ENCODE assay signal across 9 cellular contexts in genomic region chr5:55691265-55692105, GRCh38. TPM values are rescaled to one million over a fixed set of nuclear protein-coding genes. Genes with fewer than 3 reads are reported as not detected.
A peak's percentile ranks its signal among the peaks of the same experiment; 100 is the strongest.
DNase-seq lines count a peak whose midpoint lies in the region; ATAC-seq and TF ChIP-seq lines count a peak whose summit lies in the region.
"Had no signal": no experiment of that assay in that cellular context is flagged by ENCODE, and none has a peak within 500 bp of the region (broad histone marks: within the 10 kb centered on the region; RNA-seq: fewer than 3 reads in every experiment).

No MANE protein-coding gene starts in this region.

- DNase-seq in AG08395 (ENCODE audit: low spot score) (peak; percentile 50), GM23338 (ENCODE audit: low spot score) (peak; percentile 50), NCI-H69 (lab: John Stamatoyannopoulos, UW) (peak; percentile 79), cardiac fibroblast (ENCODE audit: low read depth in 2 of 2) (peak; percentile 68 to 77), left lung (no peak), upper lobe of left lung (no peak), GM19238 (ENCODE audit: insufficient read length, low spot score) (no peak)
- no peak for DNase-seq in stimulated activated effector memory CD8-positive, alpha-beta T cell treated with anti-CD3 and anti-CD28 coated beads, Interleukin-12 subunit alpha, Interleukin-12 subunit beta, amount 100 ng/mL, for 72 hours (ENCODE audit: low spot score in 2 of 2)

- H3K27me3 Mint-ChIP-seq in GM23338 (ENCODE audit: insufficient read depth, low read depth, poor library complexity): peaks cover 7% of the 10 kb centered on the region

- no peaks in the 10 kb centered on the region for H4K20me1 ChIP-seq in GM23338 (replicated peaks; ENCODE audit: insufficient read depth)

- no peak for TF ChIP-seq EP300 in upper lobe of left lung (IDR thresholded peaks at IDR 0.05)

- WGBS in upper lobe of left lung, 2 donors: 40 to 42% methylated on average over 2 of the region's 2 CpGs

- H3K27ac Mint-ChIP-seq in GM23338: peak overlapping the region; percentile 54
- H3K27ac Mint-ChIP-seq in stimulated activated effector memory CD8-positive, alpha-beta T cell treated with anti-CD3 and anti-CD28 coated beads, Interleukin-12 subunit alpha, Interleukin-12 subunit beta, amount 100 ng/mL, for 72 hours: no peak overlapping the region

- no peak overlapping the region for H2AFZ ChIP-seq in GM23338

- H3K79me2 ChIP-seq in GM23338 (replicated peaks; ENCODE audit: insufficient read depth): peaks cover 8% of the 10 kb centered on the region; the same call in 1 of the 2 replicates

- TF ChIP-seq CTCF in GM23338 (conservative IDR thresholded peaks at IDR 0.05; ENCODE audit: low read depth in 2 of 2): peak; percentile 49 to 95; a peak in 3 of 4 replicates
- TF ChIP-seq CTCF in cardiac fibroblast (IDR thresholded peaks at IDR 0.05; ENCODE audit: low read depth, low read length): peak; percentile 38
- TF ChIP-seq CTCF in left lung (IDR thresholded peaks at IDR 0.05): peak; percentile 52 to 57
- peak; percentile 53 to 78 (median 72) for TF ChIP-seq CTCF in upper lobe of left lung (IDR thresholded peaks at IDR 0.05)

- peaks cover 15% of the 10 kb centered on the region for H3K4me1 ChIP-seq in GM23338 (ENCODE audit: insufficient read depth)
- peaks cover 6 to 11% of the 10 kb centered on the region in 2 donors for H3K4me1 ChIP-seq in left lung
- peaks cover 5 to 9% (median 8%) of the 10 kb centered on the region in 4 donors for H3K4me1 ChIP-seq in upper lobe of left lung

- peak overlapping the region; percentile 8; the same call in 1 of the 2 replicates for H3K27ac ChIP-seq in GM23338 (ENCODE audit: low read depth)
- no peak overlapping the region for H3K27ac ChIP-seq in left lung
- H3K27ac ChIP-seq in upper lobe of left lung: peak overlapping the region in 1 of 4 donors; percentile 12

- no peak for TF ChIP-seq POLR2A in upper lobe of left lung (IDR thresholded peaks at IDR 0.05)

- H3K9me3 ChIP-seq in left lung (no peaks in the 10 kb centered on the region), upper lobe of left lung (no peaks in the 10 kb centered on the region)

- H3K4me1 Mint-ChIP-seq in GM23338: peaks cover 22% of the 10 kb centered on the region
- H3K4me1 Mint-ChIP-seq in stimulated activated effector memory CD8-positive, alpha-beta T cell treated with anti-CD3 and anti-CD28 coated beads, Interleukin-12 subunit alpha, Interleukin-12 subunit beta, amount 100 ng/mL, for 72 hours: no peaks in the 10 kb centered on the region

- ATAC-seq in GM23338 (peak; percentile 60; the same call in 2 of the 3 replicates), left lung (peak; percentile 87), upper lobe of left lung (ENCODE audit: low FRiP score in 2 of 2) (peak in 1 of 2 donors; percentile 79)
- ATAC-seq in stimulated activated effector memory CD8-positive, alpha-beta T cell treated with anti-CD3 and anti-CD28 coated beads, Interleukin-12 subunit alpha, Interleukin-12 subunit beta, amount 100 ng/mL, for 72 hours: no peak

- H3K9me2 ChIP-seq in GM23338 (ENCODE audit: insufficient read depth): no peaks in the 10 kb centered on the region

- H3K36me3 ChIP-seq in GM23338 (ENCODE audit: insufficient read depth) (no peaks in the 10 kb centered on the region), left lung (no peaks in the 10 kb centered on the region), upper lobe of left lung (no peaks in the 10 kb centered on the region)

- H3K9me3 Mint-ChIP-seq in GM23338: peaks cover 8% of the 10 kb centered on the region
- no peaks in the 10 kb centered on the region for H3K9me3 Mint-ChIP-seq in stimulated activated effector memory CD8-positive, alpha-beta T cell treated with anti-CD3 and anti-CD28 coated beads, Interleukin-12 subunit alpha, Interleukin-12 subunit beta, amount 100 ng/mL, for 72 hours

- no peaks in the 10 kb centered on the region for H3F3A ChIP-seq in GM23338 (replicated peaks; ENCODE audit: low read depth)

- H3K4me3 ChIP-seq in GM23338 (no peak overlapping the region), cardiac fibroblast (replicated peaks in 1 of 2; ENCODE audit: low read depth in 2 of 2, low read length in 2 of 2) (no peak overlapping the region), left lung (no peak overlapping the region), upper lobe of left lung (no peak overlapping the region)

- H3K27me3 ChIP-seq in GM23338 (ENCODE audit: insufficient read depth) (no peaks in the 10 kb centered on the region), left lung (no peaks in the 10 kb centered on the region), upper lobe of left lung (no peaks in the 10 kb centered on the region)

- peaks cover 18% of the 10 kb centered on the region for H3K36me3 Mint-ChIP-seq in GM23338 (ENCODE audit: low read depth)
- peaks cover 18% of the 10 kb centered on the region for H3K36me3 Mint-ChIP-seq in stimulated activated effector memory CD8-positive, alpha-beta T cell treated with anti-CD3 and anti-CD28 coated beads, Interleukin-12 subunit alpha, Interleukin-12 subunit beta, amount 100 ng/mL, for 72 hours

- intact Hi-C loops in left lung (cut with DNase I): no loop called here

- no peak overlapping the region for H3K4me3 Mint-ChIP-seq in GM23338
- H3K4me3 Mint-ChIP-seq in stimulated activated effector memory CD8-positive, alpha-beta T cell treated with anti-CD3 and anti-CD28 coated beads, Interleukin-12 subunit alpha, Interleukin-12 subunit beta, amount 100 ng/mL, for 72 hours: no peak overlapping the region

- H3K4me2 ChIP-seq in GM23338: peak overlapping the region; percentile 34

TF ChIP-seq in GM23338, 12 proteins besides CTCF, POLR2A, EP300 and RAD21 (continues in another document):
- TF ChIP-seq JUNB (IDR thresholded peaks at IDR 0.05; ENCODE audit: unreplicated experiment) (no peak), NANOG (IDR thresholded peaks at IDR 0.05; ENCODE audit: borderline replicate concordance) (no peak)
- TF ChIP-seq, protein P1, sequence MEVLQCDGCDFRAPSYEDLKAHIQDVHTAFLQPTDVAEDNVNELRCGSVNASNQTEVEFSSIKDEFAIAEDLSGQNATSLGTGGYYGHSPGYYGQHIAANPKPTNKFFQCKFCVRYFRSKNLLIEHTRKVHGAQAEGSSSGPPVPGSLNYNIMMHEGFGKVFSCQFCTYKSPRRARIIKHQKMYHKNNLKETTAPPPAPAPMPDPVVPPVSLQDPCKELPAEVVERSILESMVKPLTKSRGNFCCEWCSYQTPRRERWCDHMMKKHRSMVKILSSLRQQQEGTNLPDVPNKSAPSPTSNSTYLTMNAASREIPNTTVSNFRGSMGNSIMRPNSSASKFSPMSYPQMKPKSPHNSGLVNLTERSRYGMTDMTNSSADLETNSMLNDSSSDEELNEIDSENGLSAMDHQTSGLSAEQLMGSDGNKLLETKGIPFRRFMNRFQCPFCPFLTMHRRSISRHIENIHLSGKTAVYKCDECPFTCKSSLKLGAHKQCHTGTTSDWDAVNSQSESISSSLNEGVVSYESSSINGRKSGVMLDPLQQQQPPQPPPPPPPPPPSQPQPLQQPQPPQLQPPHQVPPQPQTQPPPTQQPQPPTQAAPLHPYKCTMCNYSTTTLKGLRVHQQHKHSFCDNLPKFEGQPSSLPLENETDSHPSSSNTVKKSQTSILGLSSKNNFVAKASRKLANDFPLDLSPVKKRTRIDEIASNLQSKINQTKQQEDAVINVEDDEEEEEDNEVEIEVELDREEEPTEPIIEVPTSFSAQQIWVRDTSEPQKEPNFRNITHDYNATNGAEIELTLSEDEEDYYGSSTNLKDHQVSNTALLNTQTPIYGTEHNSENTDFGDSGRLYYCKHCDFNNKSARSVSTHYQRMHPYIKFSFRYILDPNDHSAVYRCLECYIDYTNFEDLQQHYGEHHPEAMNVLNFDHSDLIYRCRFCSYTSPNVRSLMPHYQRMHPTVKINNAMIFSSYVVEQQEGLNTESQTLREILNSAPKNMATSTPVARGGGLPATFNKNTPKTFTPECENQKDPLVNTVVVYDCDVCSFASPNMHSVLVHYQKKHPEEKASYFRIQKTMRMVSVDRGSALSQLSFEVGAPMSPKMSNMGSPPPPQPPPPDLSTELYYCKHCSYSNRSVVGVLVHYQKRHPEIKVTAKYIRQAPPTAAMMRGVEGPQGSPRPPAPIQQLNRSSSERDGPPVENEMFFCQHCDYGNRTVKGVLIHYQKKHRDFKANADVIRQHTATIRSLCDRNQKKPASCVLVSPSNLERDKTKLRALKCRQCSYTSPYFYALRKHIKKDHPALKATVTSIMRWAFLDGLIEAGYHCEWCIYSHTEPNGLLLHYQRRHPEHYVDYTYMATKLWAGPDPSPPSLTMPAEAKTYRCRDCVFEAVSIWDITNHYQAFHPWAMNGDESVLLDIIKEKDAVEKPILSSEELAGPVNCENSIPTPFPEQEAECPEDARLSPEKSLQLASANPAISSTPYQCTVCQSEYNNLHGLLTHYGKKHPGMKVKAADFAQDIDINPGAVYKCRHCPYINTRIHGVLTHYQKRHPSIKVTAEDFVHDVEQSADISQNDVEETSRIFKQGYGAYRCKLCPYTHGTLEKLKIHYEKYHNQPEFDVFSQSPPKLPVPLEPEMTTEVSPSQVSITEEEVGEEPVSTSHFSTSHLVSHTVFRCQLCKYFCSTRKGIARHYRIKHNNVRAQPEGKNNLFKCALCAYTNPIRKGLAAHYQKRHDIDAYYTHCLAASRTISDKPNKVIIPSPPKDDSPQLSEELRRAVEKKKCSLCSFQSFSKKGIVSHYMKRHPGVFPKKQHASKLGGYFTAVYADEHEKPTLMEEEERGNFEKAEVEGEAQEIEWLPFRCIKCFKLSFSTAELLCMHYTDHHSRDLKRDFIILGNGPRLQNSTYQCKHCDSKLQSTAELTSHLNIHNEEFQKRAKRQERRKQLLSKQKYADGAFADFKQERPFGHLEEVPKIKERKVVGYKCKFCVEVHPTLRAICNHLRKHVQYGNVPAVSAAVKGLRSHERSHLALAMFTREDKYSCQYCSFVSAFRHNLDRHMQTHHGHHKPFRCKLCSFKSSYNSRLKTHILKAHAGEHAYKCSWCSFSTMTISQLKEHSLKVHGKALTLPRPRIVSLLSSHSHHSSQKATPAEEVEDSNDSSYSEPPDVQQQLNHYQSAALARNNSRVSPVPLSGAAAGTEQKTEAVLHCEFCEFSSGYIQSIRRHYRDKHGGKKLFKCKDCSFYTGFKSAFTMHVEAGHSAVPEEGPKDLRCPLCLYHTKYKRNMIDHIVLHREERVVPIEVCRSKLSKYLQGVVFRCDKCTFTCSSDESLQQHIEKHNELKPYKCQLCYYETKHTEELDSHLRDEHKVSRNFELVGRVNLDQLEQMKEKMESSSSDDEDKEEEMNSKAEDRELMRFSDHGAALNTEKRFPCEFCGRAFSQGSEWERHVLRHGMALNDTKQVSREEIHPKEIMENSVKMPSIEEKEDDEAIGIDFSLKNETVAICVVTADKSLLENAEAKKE (CRISPR knock-in tag; IDR thresholded peaks at IDR 0.05): no peak

RNA-seq across cellular contexts. Expression of gene SLC38A9, which starts 20.6 kb away (rescaled TPM):
- total RNA-seq in GM23338 (2014; rRNA removed; shearing (Covaris generic)): 57.0 and 64.8 TPM in 2 replicates
- polyA plus RNA-seq in GM23338 (2016; fragmentation: Nextera tagmentation; extraction: Ambion mirVana): 28.6 and 30.8 TPM in 2 replicates
- total RNA-seq in left lung (10 to 100 TPM; 21.4 to 25.6 TPM), upper lobe of left lung (10 to 100 TPM; 14.4 to 41.9 (median 19.9) TPM)

RNA-seq across cellular contexts. Expression of gene DDX4, which starts 46.4 kb away (rescaled TPM):
- 0.83 TPM in 1 of 2 replicates, not detected in the other for total RNA-seq in GM23338 (2014; rRNA removed; shearing (Covaris generic))
- not detected in 2 replicates for polyA plus RNA-seq in GM23338 (2016; fragmentation: Nextera tagmentation; extraction: Ambion mirVana)
- total RNA-seq in left lung (not detected), upper lobe of left lung (not detected)
- polyA plus RNA-seq: urinary bladder had no signal

Comparison
In these comparisons a context has a peak if more than half of its experiments do, and no peak if none do; other contexts are left out.
1. DNase-seq: peak in AG08395 (single experiment), GM23338 (single experiment), NCI-H69 (single experiment) and cardiac fibroblast (2 of 2); none in left lung (0 of 2), upper lobe of left lung (0 of 2), stimulated activated effector memory CD8-positive, alpha-beta T cell treated with anti-CD3 and anti-CD28 coated beads, Interleukin-12 subunit alpha, Interleukin-12 subunit beta, amount 100 ng/mL, for 72 hours (0 of 2) and GM19238 (single experiment).
2. Peak in every context shown above with its lines, with median percentiles within 50 percentile points of each other: CTCF ChIP-seq.